ENCODE assay signal across 18 cellular contexts in the genomic region with DNA sequence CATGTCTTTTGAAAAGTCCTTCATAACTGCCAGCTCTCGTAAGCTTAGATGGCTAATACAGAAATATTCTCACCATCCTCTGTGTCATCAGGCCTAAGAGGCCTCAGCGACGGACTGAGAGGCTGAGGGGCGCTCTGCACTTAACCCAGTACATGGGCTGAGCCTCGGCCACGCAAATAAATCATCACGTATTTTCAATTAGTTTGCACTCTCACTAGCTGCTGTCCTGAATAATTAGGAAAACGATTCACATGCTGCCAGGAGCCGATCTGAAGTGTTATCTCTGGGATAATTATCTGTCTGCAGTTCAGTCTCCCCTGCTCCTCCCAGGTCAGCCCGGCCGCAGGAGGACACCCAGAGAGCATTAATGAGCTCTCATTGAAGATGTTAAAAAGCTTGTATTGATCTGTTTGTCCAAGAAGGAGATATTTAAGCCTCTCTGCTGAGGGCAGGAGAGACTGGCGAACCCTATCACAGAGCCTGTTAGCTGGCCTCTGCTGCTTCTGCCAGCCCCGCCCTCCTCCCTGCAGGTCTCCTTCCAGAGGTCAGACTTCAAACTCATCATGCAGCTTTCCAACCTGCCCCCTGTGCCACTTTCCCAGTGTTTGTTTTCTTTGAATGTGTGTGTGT.
DNase-seq lines count a peak whose midpoint lies in the region.
"Had no signal": no experiment of that assay in that cellular context is flagged by ENCODE, and none has a peak within 500 bp of the region (broad histone marks: within the 10 kb centered on the region; RNA-seq: fewer than 3 reads in every experiment).

No MANE protein-coding gene starts in this region.

- H3K4me1 ChIP-seq in GM23248 (ENCODE audit: insufficient read depth) = no peaks in the 10 kb centered on the region
- H3K4me1 ChIP-seq: body of pancreas, sigmoid colon had no signal

- H3F3A ChIP-seq in GM23248 (ENCODE audit: insufficient read depth) = no peaks in the 10 kb centered on the region

- H3K79me2 ChIP-seq in GM23248 (ENCODE audit: insufficient read depth) = no peaks in the 10 kb centered on the region

- WGBS in GM23248 (ENCODE audit: low coverage in 1 of 2, low lambda C conversion rate in 2 of 2, missing lambda C conversion rate in 2 of 2), 2 experiments = 43 to 44% methylated on average over 13 of the region's 13 CpGs

- no peaks in the 10 kb centered on the region for H3K36me3 ChIP-seq in GM23248 (ENCODE audit: low read depth)
- H3K36me3 ChIP-seq: neutrophil, sigmoid colon had no signal

- no peak overlapping the region for H3K9ac ChIP-seq in GM23248
- H3K9ac ChIP-seq: SK-N-SH had no signal

- no peak overlapping the region for H2AFZ ChIP-seq in GM23248
- H2AFZ ChIP-seq: PC-9 had no signal

- H3K27me3 ChIP-seq in GM23248 (replicated peaks; ENCODE audit: insufficient read depth) = no peaks in the 10 kb centered on the region
- H3K27me3 ChIP-seq: body of pancreas, neutrophil, sigmoid colon had no signal

- in situ Hi-C loops in GM23248 (cut with MboI) = no loop called here

- DNase-seq in DMS153 (lab: John Stamatoyannopoulos, UW) (peak; percentile 62), NCI-H146 (lab: John Stamatoyannopoulos, UW) (peak; percentile 80), NCI-H774 (lab: John Stamatoyannopoulos, UW) (peak; percentile 67), left kidney (ENCODE audit: low read depth, low spot score) (peak; percentile 82), inferior parietal cortex (ENCODE audit: extremely low spot score) (no peak), GM23248 (no peak), GM19238 (ENCODE audit: insufficient read length, low spot score) (no peak)
- DNase-seq in NK-92 treated with Interleukin-12 subunit alpha and Interleukin-12 subunit beta, amount 100 ng/mL, for 24 hours (lab: John Stamatoyannopoulos, UW) = no peak
- DNase-seq: activated CD4-positive, alpha-beta T cell treated with anti-CD3 and anti-CD28 coated beads, Interleukin-2, amount 50 U/mL, for 1 hour; activated T-cell treated with anti-CD3 and anti-CD28 coated beads, Interleukin-2, amount 50 U/mL, for 1 hour; body of pancreas; CD4-positive, alpha-beta T cell; PC-9; sigmoid colon; SK-N-SH; stimulated activated CD4-positive, alpha-beta T cell treated with anti-CD3 and anti-CD28 coated beads, Interleukin-2, amount 100 ng/mL, for 48 hours had no signal

- no peak overlapping the region for H3K4me2 ChIP-seq in GM23248 (ENCODE audit: unreplicated experiment)
- H3K4me2 ChIP-seq: PC-9, SK-N-SH had no signal

- H3K27ac ChIP-seq in GM23248 = no peak overlapping the region
- H3K27ac ChIP-seq: body of pancreas, neutrophil, PC-9, sigmoid colon had no signal

- no peaks in the 10 kb centered on the region for H3K9me2 ChIP-seq in GM23248 (ENCODE audit: insufficient read depth)
- H3K9me2 ChIP-seq: SK-N-SH had no signal

- no peaks in the 10 kb centered on the region for H4K20me1 ChIP-seq in GM23248 (ENCODE audit: insufficient read depth)

- H3K9me3 ChIP-seq in GM23248 (ENCODE audit: low read depth) = peaks cover 3% of the 10 kb centered on the region
- H3K9me3 ChIP-seq: body of pancreas, neutrophil, sigmoid colon, SK-N-SH had no signal

- no peak overlapping the region for H3K4me3 ChIP-seq in GM23248
- H3K4me3 ChIP-seq: body of pancreas, GM12878, PC-9, sigmoid colon had no signal

Comparison
In these comparisons a context has a peak if more than half of its experiments do, and no peak if none do; other contexts are left out.
1. DNase-seq: peak in DMS153 (single experiment), NCI-H146 (single experiment), NCI-H774 (single experiment) and left kidney (single experiment); none in NK-92 treated with Interleukin-12 subunit alpha and Interleukin-12 subunit beta, amount 100 ng/mL, for 24 hours (single experiment), inferior parietal cortex (single experiment), GM23248 (single experiment) and GM19238 (single experiment).